Comparison of ENCODE assay signal across 11 cellular contexts in the genomic region with DNA sequence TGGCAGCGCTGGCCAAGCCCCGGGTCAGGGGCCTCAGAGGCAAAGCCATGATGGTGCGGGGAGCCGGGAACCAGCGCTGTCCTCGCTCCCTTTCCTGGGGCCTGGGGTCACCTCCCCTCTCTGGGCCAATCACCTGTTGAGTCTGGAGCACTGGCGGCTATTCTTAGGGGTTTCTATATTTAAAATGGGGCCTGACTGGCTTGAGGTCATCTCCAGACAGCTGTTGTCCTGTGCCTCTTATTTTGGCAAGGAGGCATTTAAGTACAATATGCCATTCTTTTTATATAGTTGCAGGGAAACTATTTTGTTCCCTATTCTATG. TPM values are rescaled to one million over a fixed set of nuclear protein-coding genes. Genes with fewer than 3 reads are reported as not detected.
A peak's percentile ranks its signal among the peaks of the same experiment; 100 is the strongest.
DNase-seq lines count a peak whose midpoint lies in the region; ATAC-seq and TF ChIP-seq lines count a peak whose summit lies in the region.
"Had no signal": no experiment of that assay in that cellular context is flagged by ENCODE, and none has a peak within 500 bp of the region (broad histone marks: within the 10 kb centered on the region; RNA-seq: fewer than 3 reads in every experiment).

A gene (minus strand): TSS at position 84 of the 321 bp plus-strand sequence. CDS start 35 bp downstream, at position 49.

- no peaks in the 10 kb centered on the region for H3K9me3 Mint-ChIP-seq in activated CD4-positive, alpha-beta T cell treated with anti-CD3 and anti-CD28 coated beads, Interleukin-2, amount 10 ng/mL, durations not matched to agents 7 days and 5 days

- no peak for DNase-seq in activated CD4-positive, alpha-beta T cell treated with anti-CD3 and anti-CD28 coated beads, Interleukin-2, amount 10 ng/mL, durations not matched to agents 7 days and 5 days
- no peak for DNase-seq in activated CD4-positive, alpha-beta T cell treated with anti-CD3 and anti-CD28 coated beads for 1 hour
- DNase-seq in epithelial cell of proximal tubule (ENCODE audit: low read depth) (no peak), HuH-7 (ENCODE audit: low spot score) (no peak)
- DNase-seq: glutamatergic neuron, NCI-H748 treated with DMSO at 0.1 percent for 48 hours had no signal

- no peak for TF ChIP-seq CTCF in epithelial cell of proximal tubule (conservative IDR thresholded peaks at IDR 0.05; ENCODE audit: low read depth, low read length)

- H3K27me3 ChIP-seq in muscle layer of duodenum (ENCODE audit: low read depth, low read length) (no peaks in the 10 kb centered on the region), thymus (ENCODE audit: control insufficient read depth, insufficient read depth) (no peaks in the 10 kb centered on the region)

- no peaks in the 10 kb centered on the region for H3K36me3 Mint-ChIP-seq in activated CD4-positive, alpha-beta T cell treated with anti-CD3 and anti-CD28 coated beads, Interleukin-2, amount 10 ng/mL, durations not matched to agents 7 days and 5 days (ENCODE audit: low read depth)

- H3K27ac ChIP-seq in muscle layer of duodenum (ENCODE audit: low read length) (no peak within 1 kb of the TSS), thymus (ENCODE audit: low read depth) (no peak within 1 kb of the TSS)
- H3K27ac ChIP-seq: A549 had no signal

- peaks cover 18% of the 10 kb centered on the region for H3K4me1 Mint-ChIP-seq in activated CD4-positive, alpha-beta T cell treated with anti-CD3 and anti-CD28 coated beads, Interleukin-2, amount 10 ng/mL, durations not matched to agents 7 days and 5 days

- H3K9me3 ChIP-seq in muscle layer of duodenum (ENCODE audit: control insufficient read depth in 1 of 2, low read length in 2 of 2): no peaks in the 10 kb centered on the region
- H3K9me3 ChIP-seq in thymus (ENCODE audit: control insufficient read depth): no peaks in the 10 kb centered on the region

- no peaks in the 10 kb centered on the region for H3K36me3 ChIP-seq in muscle layer of duodenum (ENCODE audit: control insufficient read depth in 1 of 2, insufficient read depth in 2 of 2, low read length in 2 of 2)
- no peaks in the 10 kb centered on the region for H3K36me3 ChIP-seq in thymus (ENCODE audit: control insufficient read depth, insufficient read depth)

- POLR2A ChIA-PET in activated CD4-positive, alpha-beta T cell treated with anti-CD3 and anti-CD28 coated beads, Interleukin-2, amount 10 ng/mL, durations not matched to agents 7 days and 5 days (lab: Charles Lee): no interaction called here

- H3K4me1 ChIP-seq in muscle layer of duodenum (ENCODE audit: control insufficient read depth in 1 of 2, insufficient read depth in 2 of 2, low read length in 2 of 2) (peaks cover 0 to 9% of the 10 kb centered on the region in 2 donors), thymus (ENCODE audit: control insufficient read depth, insufficient read depth, low read length) (no peaks in the 10 kb centered on the region)
- H3K4me1 ChIP-seq: A549 had no signal

- H3K4me3 ChIP-seq in epithelial cell of proximal tubule (ENCODE audit: low read depth, low read length): peak within 1 kb of the TSS; percentile 44
- peak within 1 kb of the TSS; percentile 37 to 55 for H3K4me3 ChIP-seq in muscle layer of duodenum (ENCODE audit: low read depth in 1 of 2, low read length in 2 of 2)
- H3K4me3 ChIP-seq in thymus (ENCODE audit: low read length): peak within 1 kb of the TSS; percentile 26
- H3K4me3 ChIP-seq: A549 had no signal

- H3K27me3 Mint-ChIP-seq in activated CD4-positive, alpha-beta T cell treated with anti-CD3 and anti-CD28 coated beads, Interleukin-2, amount 10 ng/mL, durations not matched to agents 7 days and 5 days: no peaks in the 10 kb centered on the region

- H3K4me3 Mint-ChIP-seq in activated CD4-positive, alpha-beta T cell treated with anti-CD3 and anti-CD28 coated beads, Interleukin-2, amount 10 ng/mL, durations not matched to agents 7 days and 5 days: no peak within 1 kb of the TSS

- ATAC-seq in GM21447 (IDR thresholded peaks at IDR 0.05; ENCODE audit: unreplicated experiment): no peak
- ATAC-seq in GM21360 (IDR thresholded peaks at IDR 0.05; ENCODE audit: unreplicated experiment): no peak
- ATAC-seq: A549 had no signal

- CTCF ChIA-PET in activated CD4-positive, alpha-beta T cell treated with anti-CD3 and anti-CD28 coated beads, Interleukin-2, amount 10 ng/mL, durations not matched to agents 7 days and 5 days (lab: Charles Lee): interaction anchor here (0.7 to 3.3 kb wide), 4 partner anchors 15 to 219 kb away, joined by 3 to 14 read pairs (median 3); a partner anchor contains a TSS

- WGBS in thymus: 94% methylated on average over 7 of the region's 7 CpGs

- peak within 1 kb of the TSS; percentile 34 for H3K27ac Mint-ChIP-seq in activated CD4-positive, alpha-beta T cell treated with anti-CD3 and anti-CD28 coated beads, Interleukin-2, amount 10 ng/mL, durations not matched to agents 7 days and 5 days

RNA-seq across cellular contexts. Expression of the gene that starts here (rescaled TPM):
- not detected for total RNA-seq in activated CD4-positive, alpha-beta T cell treated with anti-CD3 and anti-CD28 coated beads, Interleukin-2, amount 10 ng/mL, durations not matched to agents 7 days and 5 days
- not detected in 2 replicates for total RNA-seq in epithelial cell of proximal tubule
- polyA plus RNA-seq in thymus: 2.9 TPM
- polyA plus RNA-seq: A549 had no signal
